Comparison of ENCODE assay signal across 8 cellular contexts in the genomic region with DNA sequence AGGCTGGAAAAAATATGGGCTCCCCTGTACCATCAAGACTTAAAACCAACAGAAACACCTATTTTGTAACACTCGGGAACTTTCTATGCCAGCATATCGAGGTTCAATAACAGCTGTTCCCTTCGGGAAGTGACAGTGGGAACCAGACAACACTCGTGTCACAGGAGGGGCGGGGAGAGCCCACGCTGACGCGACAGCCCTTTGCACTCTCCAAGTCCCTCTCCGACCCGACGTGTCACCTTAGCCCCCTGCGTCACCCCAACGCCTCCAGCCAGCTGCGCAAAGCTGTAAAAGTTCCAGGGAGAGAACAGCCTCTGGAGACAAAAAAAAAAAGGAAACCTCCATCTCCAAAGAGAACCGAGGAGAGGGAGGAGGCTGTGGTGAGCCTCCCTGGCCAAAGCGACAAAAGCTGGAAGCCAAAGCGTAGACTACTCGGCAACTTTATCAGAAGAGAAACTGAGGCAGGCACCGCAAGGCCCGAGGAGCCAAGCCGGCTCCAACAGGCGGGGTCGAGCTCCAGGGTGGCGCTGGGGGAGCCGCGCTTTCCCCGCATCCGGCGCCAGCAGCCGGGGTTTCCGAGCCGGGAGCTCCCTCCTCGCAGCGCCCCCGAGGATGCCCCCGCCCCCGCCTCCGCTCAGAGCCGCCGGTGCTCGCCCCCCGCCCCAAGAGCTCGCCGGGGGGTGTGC. TPM values are rescaled to one million over a fixed set of nuclear protein-coding genes. Genes with fewer than 3 reads are reported as not detected.
DNase-seq lines count a peak whose midpoint lies in the region; ATAC-seq, FAIRE-seq and TF ChIP-seq lines count a peak whose summit lies in the region.

No MANE protein-coding gene starts in this region.

- dilution Hi-C loops in keratinocyte (cut with MboI; ENCODE audit: extremely low pct_ligation_motif_present, low sequenced_read_pairs), result no loop called here

- H4K20me1 ChIP-seq in keratinocyte (ENCODE audit: control insufficient read depth, extremely low read depth, insufficient read depth, low read length), result peaks cover 3% of the 10 kb centered on the region

- TF ChIP-seq CTCF in astrocyte of the spinal cord (IDR thresholded peaks at IDR 0.05; ENCODE audit: low read depth, low read length) (no peak), keratinocyte (optimal IDR thresholded peaks at IDR 0.05 in 1 of 3, IDR thresholded peaks at IDR 0.05 in 1 of 3, conservative IDR thresholded peaks at IDR 0.05 in 1 of 3; ENCODE audit: extremely low read depth in 1 of 3, insufficient read depth in 2 of 3, low read length in 3 of 3) (no peak)

- ATAC-seq in HG03139 (IDR thresholded peaks at IDR 0.05; ENCODE audit: unreplicated experiment), result peak; percentile 26

- in situ Hi-C loops in astrocyte of the spinal cord (cut with HindIII; ENCODE audit: low sequenced_read_pairs), result no loop called here

- H2AFZ ChIP-seq in keratinocyte (ENCODE audit: control insufficient read depth, low read length), result peak overlapping the region; percentile 56

- peak overlapping the region; percentile 93 for H3K4me2 ChIP-seq in keratinocyte (ENCODE audit: control insufficient read depth, extremely low read depth, insufficient read depth, low read depth, low read length)

- H3K9me3 ChIP-seq in keratinocyte (ENCODE audit: control insufficient read depth, low read depth, low read length), result no peaks in the 10 kb centered on the region

- peaks cover 37% of the 10 kb centered on the region for H3K79me2 ChIP-seq in keratinocyte (ENCODE audit: control insufficient read depth, insufficient read depth, low read length)

- H3K9me1 ChIP-seq in keratinocyte (ENCODE audit: control insufficient read depth, extremely low read depth, insufficient read depth, low read length), result no peaks in the 10 kb centered on the region

- peak overlapping the region; percentile 87 for H3K27ac ChIP-seq in keratinocyte (ENCODE audit: control insufficient read depth, insufficient read depth, low read length)

- H3K36me3 ChIP-seq in keratinocyte (ENCODE audit: control insufficient read depth in 2 of 2, extremely low read depth in 1 of 2, insufficient read depth in 2 of 2, low read length in 2 of 2), result peaks cover 2 to 3% of the 10 kb centered on the region in 2 experiments

- H3K4me1 ChIP-seq in keratinocyte (ENCODE audit: control insufficient read depth, extremely low read depth, insufficient read depth, low read length), result peaks cover 4% of the 10 kb centered on the region

- DNase-seq in NCI-H1105 treated with DMSO at 0.1 percent for 48 hours (lab: John Stamatoyannopoulos, UW) (peak; percentile 33), NCI-H1105 (lab: John Stamatoyannopoulos, UW) (no peak), T-helper 1 cell (peak; percentile 19 to 60 (median 45)), astrocyte of the spinal cord (ENCODE audit: low read depth, low spot score) (no peak), keratinocyte (ENCODE audit: low read depth, low spot score) (no peak), COLO829 (ENCODE audit: low spot score) (no peak)
- peak; percentile 37 for DNase-seq in stimulated activated CD4-positive, alpha-beta T cell treated with anti-CD3 and anti-CD28 coated beads, Interleukin-1b, Interleukin-23, amount 100 ng/mL, for 4 hours (ENCODE audit: low read depth in 2 of 2)

- FAIRE-seq in keratinocyte (lab: Jason Lieb, UNC), result no peak

- H3K4me3 ChIP-seq in astrocyte of the spinal cord (ENCODE audit: low read depth, low read length) (peak overlapping the region; percentile 93), keratinocyte (ENCODE audit: control insufficient read depth in 2 of 3, extremely low read depth in 1 of 3, insufficient read depth in 2 of 3, low read depth in 1 of 3, low read length in 3 of 3) (peak overlapping the region; percentile 82 to 95 (median 92))

- H3K9ac ChIP-seq in keratinocyte (ENCODE audit: control insufficient read depth, extremely low read depth, insufficient read depth, low read length), result peak overlapping the region; percentile 95

- H3K27me3 ChIP-seq in keratinocyte (ENCODE audit: control insufficient read depth, extremely low read depth, insufficient read depth, low read length), result no peaks in the 10 kb centered on the region

RNA-seq across cellular contexts. Expression of gene ARFGAP3, which starts 0.8 kb away (rescaled TPM):
- 24.7 to 36.1 TPM (median 28.3 TPM) in 3 replicates for polyA plus RNA-seq in keratinocyte
- polyA plus RNA-seq in keratinocyte (2011; ENCODE audit: low read depth), result 64.4 TPM
- polyA plus RNA-seq in keratinocyte (2011; cell fraction: cytosol; rRNA removed), result 21.7 and 29.3 TPM in 2 replicates
- polyA plus RNA-seq in keratinocyte (2011; cell fraction: nucleus; rRNA removed), result 28.2 and 34.4 TPM in 2 replicates
- polyA plus RNA-seq in keratinocyte (2012; ENCODE audit: low replicate concordance), result 24.3 and 29.7 TPM in 2 replicates
- 13.4 to 26.9 TPM (median 24.5 TPM) in 3 replicates for polyA minus RNA-seq in keratinocyte
- polyA minus RNA-seq in keratinocyte (2011; cell fraction: cytosol; rRNA and poly(A)+ RNA removed), result 25.3 TPM
- 11.1 and 20.1 TPM in 2 replicates for polyA minus RNA-seq in keratinocyte (2011; cell fraction: nucleus; rRNA and poly(A)+ RNA removed)

Comparison
In these comparisons a context has a peak if more than half of its experiments do, and no peak if none do; other contexts are left out.
1. DNase-seq: peak in NCI-H1105 treated with DMSO at 0.1 percent for 48 hours (single experiment), T-helper 1 cell (5 of 5) and stimulated activated CD4-positive, alpha-beta T cell treated with anti-CD3 and anti-CD28 coated beads, Interleukin-1b, Interleukin-23, amount 100 ng/mL, for 4 hours (2 of 2); none in NCI-H1105 (single experiment), astrocyte of the spinal cord (single experiment), keratinocyte (single experiment) and COLO829 (single experiment).